ENCODE assay signal across 1 cellular context in the genomic region with DNA sequence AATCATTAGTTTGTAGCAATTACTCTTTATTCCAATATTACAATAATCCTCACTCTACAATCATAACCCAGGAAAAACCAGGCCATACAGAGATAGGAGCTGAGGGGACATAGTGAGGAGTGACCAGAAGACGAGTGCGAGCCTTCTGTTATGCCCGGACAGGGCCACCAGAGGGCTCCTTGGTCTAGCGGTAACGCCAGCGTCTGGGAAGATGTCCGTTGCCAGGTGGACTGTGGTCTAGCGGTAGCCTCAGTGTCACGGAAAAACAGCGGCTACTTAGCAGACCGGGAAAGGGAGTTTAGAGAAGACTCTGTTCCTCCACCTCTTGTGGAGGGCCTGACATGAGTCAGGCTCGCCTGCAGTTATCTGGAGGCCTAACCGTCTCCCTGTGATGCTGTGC.
TF ChIP-seq lines count a peak whose summit lies in the region.

No MANE protein-coding gene starts in this region.

TF ChIP-seq in GM12878, 131 proteins besides CTCF, POLR2A, EP300 and RAD21:
- peak; percentile 75; the same call in 1 of the 2 replicates for TF ChIP-seq ZBTB33 (IDR thresholded peaks at IDR 0.05)
TF ChIP-seq in GM12878: peak in this region for 1; not testable (repeated sequence) for 130.
